Comparison of ENCODE assay signal across 12 cellular contexts in the genomic region with DNA sequence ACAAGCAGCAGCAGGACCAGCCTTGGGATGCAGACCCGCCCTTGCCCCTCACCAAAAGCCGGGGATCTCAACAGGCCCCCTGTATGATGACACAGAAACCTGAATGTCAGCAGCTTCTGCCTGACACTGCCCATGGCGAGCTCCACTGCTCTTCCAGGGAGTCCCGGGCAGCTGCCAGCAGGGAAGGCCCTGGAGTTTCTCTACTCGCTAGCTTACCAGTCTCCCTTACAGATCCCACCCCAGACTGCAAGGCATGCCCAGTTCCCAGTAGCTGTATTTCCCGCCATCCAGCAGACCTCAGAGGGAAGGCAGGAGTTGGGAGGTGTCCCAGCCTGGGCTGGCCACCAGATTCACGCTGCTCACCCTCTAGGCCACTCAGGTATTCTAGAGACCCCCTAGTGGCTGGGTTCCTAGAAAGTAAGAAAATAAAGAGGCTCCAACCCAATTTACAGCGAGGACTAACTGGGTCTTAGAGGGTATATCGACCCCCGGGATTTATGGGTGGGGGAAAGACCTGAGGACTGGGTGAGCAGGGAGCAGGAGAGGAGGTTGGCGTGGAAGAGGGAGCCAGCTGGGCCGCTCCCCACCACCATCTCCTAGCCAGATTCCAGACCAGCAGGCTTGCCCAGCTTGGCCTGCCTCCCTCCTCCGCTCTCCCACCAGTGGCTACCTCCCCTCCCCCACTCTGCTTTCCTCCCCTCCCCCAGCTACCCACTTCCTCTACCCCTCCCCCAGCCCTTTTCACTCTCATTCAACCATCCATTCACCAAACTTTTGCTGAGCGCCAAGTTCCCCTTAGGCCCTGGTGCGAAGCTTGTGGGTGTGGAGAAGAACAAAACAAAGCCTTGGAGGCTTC. TPM values are rescaled to one million over a fixed set of nuclear protein-coding genes. Genes with fewer than 3 reads are reported as not detected.
DNase-seq lines count a peak whose midpoint lies in the region; ATAC-seq and TF ChIP-seq lines count a peak whose summit lies in the region.
"Had no signal": no experiment of that assay in that cellular context is flagged by ENCODE, and none has a peak within 500 bp of the region (broad histone marks: within the 10 kb centered on the region; RNA-seq: fewer than 3 reads in every experiment).

No MANE protein-coding gene starts in this region.

- TF ChIP-seq EP300 in esophagus muscularis mucosa (IDR thresholded peaks at IDR 0.05): no peak

- no peak for TF ChIP-seq RAD21 in IMR-90 (IDR thresholded peaks at IDR 0.05; ENCODE audit: low read length)

- H3K9me1 ChIP-seq in IMR-90 (ENCODE audit: insufficient read depth, low read length): peaks cover 17% of the 10 kb centered on the region

- no peak overlapping the region for H2AK9ac ChIP-seq in IMR-90 (replicated peaks; ENCODE audit: low read depth, low read length, poor library complexity)

- H4K5ac ChIP-seq in IMR-90 (ENCODE audit: low read depth, low read length): no peak overlapping the region

- H3K4me3 Mint-ChIP-seq in activated B cell treated with CpG ODN at 0.5 μM for 24 hours: peak overlapping the region; percentile 52
- H3K4me3 Mint-ChIP-seq in nephron: no peak overlapping the region
- H3K4me3 Mint-ChIP-seq: activated T-cell treated with anti-CD3 and anti-CD28 coated beads, Interleukin-2, amount 50 U/mL, for 4 hours; T-cell had no signal

- H3K4me3 ChIP-seq in IMR-90 (ENCODE audit: insufficient read depth, low read depth, low read length) (no peak overlapping the region), esophagus muscularis mucosa (no peak overlapping the region)
- H3K4me3 ChIP-seq: stomach had no signal

- no peak overlapping the region for H3K27ac ChIP-seq in IMR-90 (ENCODE audit: insufficient read depth, low read length)
- no peak overlapping the region for H3K27ac ChIP-seq in esophagus muscularis mucosa (replicated peaks in 1 of 4)
- H3K27ac ChIP-seq: stomach had no signal

- POLR2A ChIA-PET in IMR-90 (lab: Charles Lee; ENCODE audit: unreplicated experiment): no interaction called here
- POLR2A ChIA-PET in activated B cell treated with CpG ODN at 0.5 μM for 24 hours (lab: Charles Lee): interaction anchor here (0.6 to 7.5 kb wide), 9 partner anchors 11 to 69 kb away, joined by 3 to 297 read pairs (median 4); a partner anchor contains a TSS

- no peak overlapping the region for H3K4me2 ChIP-seq in IMR-90 (ENCODE audit: low read depth, low read length)

- no peak for DNase-seq in IMR-90
- DNase-seq in activated B cell treated with CpG ODN at 0.5 μM for 24 hours: no peak
- no peak for DNase-seq in esophagus muscularis mucosa (ENCODE audit: extremely low spot score)
- no peak for DNase-seq in GOT3 (lab: John Stamatoyannopoulos, UW)
- no peak for DNase-seq in NOMO-1 treated with DMSO at 0.1 percent for 48 hours (lab: John Stamatoyannopoulos, UW; ENCODE audit: unreplicated experiment)
- DNase-seq: activated T-cell treated with anti-CD3 and anti-CD28 coated beads, Interleukin-2, amount 50 U/mL, for 4 hours; GF-D8; stomach; T-cell had no signal

- H4K91ac ChIP-seq in IMR-90 (ENCODE audit: insufficient read depth, low read depth, low read length): no peak overlapping the region

- no peaks in the 10 kb centered on the region for H3K27me3 ChIP-seq in IMR-90 (ENCODE audit: control insufficient read depth, insufficient read depth, low read length)
- no peaks in the 10 kb centered on the region for H3K27me3 ChIP-seq in esophagus muscularis mucosa
- H3K27me3 ChIP-seq: stomach had no signal

- no CpG with 5 or more reads among the region's 15 CpGs for WGBS in IMR-90 (ENCODE audit: extremely low coverage in 2 of 2, insufficient read length in 1 of 2), 2 experiments
- WGBS in esophagus muscularis mucosa: 87% methylated on average over 14 of the region's 15 CpGs

- H3K9me3 Mint-ChIP-seq in activated B cell treated with CpG ODN at 0.5 μM for 24 hours: no peaks in the 10 kb centered on the region
- no peaks in the 10 kb centered on the region for H3K9me3 Mint-ChIP-seq in nephron
- H3K9me3 Mint-ChIP-seq: activated T-cell treated with anti-CD3 and anti-CD28 coated beads, Interleukin-2, amount 50 U/mL, for 4 hours; T-cell had no signal

- no peak overlapping the region for H4K8ac ChIP-seq in IMR-90 (ENCODE audit: low read depth in 2 of 2, low read length in 2 of 2)

- TF ChIP-seq POLR2A in IMR-90 (IDR thresholded peaks at IDR 0.05; ENCODE audit: low read depth, low read length) (no peak), esophagus muscularis mucosa (IDR thresholded peaks at IDR 0.05; ENCODE audit: low read depth) (no peak)

- H3K27ac Mint-ChIP-seq in activated B cell treated with CpG ODN at 0.5 μM for 24 hours: peak overlapping the region; percentile 82
- H3K27ac Mint-ChIP-seq in nephron: peak overlapping the region in 2 of 3 experiments; percentile 37 to 60
- H3K27ac Mint-ChIP-seq: T-cell had no signal

- peaks cover 0 to 8% of the 10 kb centered on the region in 2 experiments; a peak in 1 of 4 replicates for H3K79me1 ChIP-seq in IMR-90 (ENCODE audit: low read depth in 1 of 2, low read length in 2 of 2)

- H3K4me1 Mint-ChIP-seq in activated B cell treated with CpG ODN at 0.5 μM for 24 hours (peaks cover 63% of the 10 kb centered on the region), nephron (peaks cover 6% of the 10 kb centered on the region)

- no peak overlapping the region for H2BK5ac ChIP-seq in IMR-90 (ENCODE audit: low read depth, low read length, poor library complexity, severe bottlenecking)

- no TSS peak for BruUV-seq in IMR-90 (replicated peaks; lab: Mats Ljungman, UMichigan)

- intact Hi-C loops in IMR-90 (cut with micrococcal nuclease) (no loop called here), activated B cell treated with CpG ODN at 0.5 μM for 24 hours (cut with micrococcal nuclease) (loop anchor here (1.0 kb wide), 1 partner anchor 31 kb away; no protein-coding TSS in a partner anchor), esophagus muscularis mucosa (cut with DNase I) (no loop called here)

- no peaks in the 10 kb centered on the region for H3K27me3 Mint-ChIP-seq in activated B cell treated with CpG ODN at 0.5 μM for 24 hours
- no peaks in the 10 kb centered on the region for H3K27me3 Mint-ChIP-seq in nephron (ENCODE audit: low read depth)
- H3K27me3 Mint-ChIP-seq: T-cell had no signal

- in situ Hi-C loops in IMR-90 (cut with MboI; ENCODE audit: low sequenced_read_pairs): no loop called here

- H2BK20ac ChIP-seq in IMR-90 (ENCODE audit: low read depth, low read length): peak overlapping the region; percentile 44; the same call in 1 of the 2 replicates

- peak overlapping the region; percentile 86; the same call in 1 of the 2 replicates for H2AK5ac ChIP-seq in IMR-90 (ENCODE audit: low read depth, low read length)

- peak overlapping the region; percentile 35 for H3K9ac ChIP-seq in ES-I3 (ENCODE audit: low read depth, low read length)
- no peak overlapping the region for H3K9ac ChIP-seq in IMR-90 (ENCODE audit: low read depth, low read length)

- H3K9me3 ChIP-seq in ES-I3 (ENCODE audit: control insufficient read depth, insufficient read depth, low read length) (no peaks in the 10 kb centered on the region), IMR-90 (ENCODE audit: control insufficient read depth, insufficient read depth, low read length) (no peaks in the 10 kb centered on the region), esophagus muscularis mucosa (no peaks in the 10 kb centered on the region)
- H3K9me3 ChIP-seq: stomach had no signal

- H2BK15ac ChIP-seq in IMR-90 (ENCODE audit: low read depth, low read length): peak overlapping the region; percentile 65; the same call in 1 of the 3 replicates

- CTCF ChIA-PET in IMR-90 (lab: Yijun Ruan, JAX): no interaction called here
- CTCF ChIA-PET in activated B cell treated with CpG ODN at 0.5 μM for 24 hours (lab: Charles Lee): interaction anchor here (0.6 to 2.5 kb wide), 4 partner anchors 21 to 38 kb away, joined by 3 to 7 read pairs (median 3); a partner anchor contains a TSS

- dilution Hi-C loops in IMR-90 (cut with HindIII; ENCODE audit: low sequenced_read_pairs, unreplicated experiment): no loop called here

- H3K36me3 Mint-ChIP-seq in activated B cell treated with CpG ODN at 0.5 μM for 24 hours (ENCODE audit: low read depth): no peaks in the 10 kb centered on the region
- no peaks in the 10 kb centered on the region for H3K36me3 Mint-ChIP-seq in nephron (ENCODE audit: low read depth)
- H3K36me3 Mint-ChIP-seq: T-cell had no signal

- peak overlapping the region; percentile 39; the same call in 1 of the 2 replicates for H3K4ac ChIP-seq in IMR-90 (ENCODE audit: low read depth, low read length)

- H3K36me3 ChIP-seq in ES-I3 (ENCODE audit: insufficient read depth, low read length) (no peaks in the 10 kb centered on the region), IMR-90 (ENCODE audit: control insufficient read depth, insufficient read depth, low read length) (no peaks in the 10 kb centered on the region), esophagus muscularis mucosa (no peaks in the 10 kb centered on the region)
- H3K36me3 ChIP-seq: stomach had no signal

- no peaks in the 10 kb centered on the region for H4K20me1 ChIP-seq in IMR-90 (ENCODE audit: insufficient read depth, low read length)

- H3K14ac ChIP-seq in IMR-90 (replicated peaks; ENCODE audit: low read depth, low read length): no peak overlapping the region

- ATAC-seq in IMR-90 (ENCODE audit: low read depth) (no peak), activated B cell treated with CpG ODN at 0.5 μM for 24 hours (ENCODE audit: low read depth) (peak; percentile 7), GM21737 (IDR thresholded peaks at IDR 0.05; ENCODE audit: unreplicated experiment) (no peak)
- ATAC-seq: activated T-cell treated with anti-CD3 and anti-CD28 coated beads, Interleukin-2, amount 50 U/mL, for 4 hours; T-cell had no signal

- TF ChIP-seq CTCF in IMR-90 (conservative IDR thresholded peaks at IDR 0.05; ENCODE audit: low read depth, low read length): no peak
- no peak for TF ChIP-seq CTCF in activated B cell treated with CpG ODN at 0.5 μM for 24 hours (IDR thresholded peaks at IDR 0.05)
- TF ChIP-seq CTCF in nephron (IDR thresholded peaks at IDR 0.05; ENCODE audit: unreplicated experiment in 3 of 3): no peak
- no peak for TF ChIP-seq CTCF in esophagus muscularis mucosa (IDR thresholded peaks at IDR 0.05)

- no peak overlapping the region for H3K23ac ChIP-seq in IMR-90 (ENCODE audit: low read depth, low read length)

- H3K18ac ChIP-seq in IMR-90 (ENCODE audit: low read depth, low read length): no peak overlapping the region

- H3K56ac ChIP-seq in IMR-90 (ENCODE audit: extremely low read depth, insufficient read depth, low read length): no peak overlapping the region

- no peak overlapping the region for H2AFZ ChIP-seq in IMR-90 (replicated peaks; ENCODE audit: low read length, poor library complexity)

- peak overlapping the region; percentile 38 for H2BK120ac ChIP-seq in IMR-90 (ENCODE audit: low read depth, low read length)

- H3K4me1 ChIP-seq in ES-I3 (ENCODE audit: insufficient read depth, low read length): peaks cover 37% of the 10 kb centered on the region
- peaks cover 18% of the 10 kb centered on the region for H3K4me1 ChIP-seq in IMR-90 (ENCODE audit: control insufficient read depth, insufficient read depth, low read length)
- peaks cover 9 to 18% (median 15%) of the 10 kb centered on the region in 4 donors for H3K4me1 ChIP-seq in esophagus muscularis mucosa

RNA-seq across cellular contexts. Expression of a gene that starts 9.7 kb away (rescaled TPM):
- total RNA-seq in IMR-90 (2012; rRNA removed) (101 and 129 TPM in 2 replicates), activated B cell treated with CpG ODN at 0.5 μM for 24 hours (186 and 188 TPM in 2 replicates), esophagus muscularis mucosa (10 to 100 TPM in 3 of 4 donors, 1 to 10 TPM in 1; 8.3 to 27.2 (median 17.5) TPM)
- 589 and 652 TPM in 2 replicates for polyA plus RNA-seq in IMR-90 (2012; rRNA removed)
- polyA plus RNA-seq in IMR-90 (2012; cell fraction: cytosol; rRNA removed): 380 and 646 TPM in 2 replicates
- polyA plus RNA-seq in IMR-90 (2012; cell fraction: nucleus; rRNA removed; ENCODE audit: low replicate concordance): 226 and 344 TPM in 2 replicates

RNA-seq across cellular contexts. Expression of a gene that starts 21.8 kb away (rescaled TPM):
- 8.1 and 8.4 TPM in 2 replicates for total RNA-seq in IMR-90 (2012; rRNA removed)
- polyA plus RNA-seq in IMR-90 (2012; rRNA removed): 25.6 and 28.9 TPM in 2 replicates
- 27.3 and 43.9 TPM in 2 replicates for polyA plus RNA-seq in IMR-90 (2012; cell fraction: cytosol; rRNA removed)
- 16.8 and 47.4 TPM in 2 replicates for polyA plus RNA-seq in IMR-90 (2012; cell fraction: nucleus; rRNA removed; ENCODE audit: low replicate concordance)
- 25.8 and 27.7 TPM in 2 replicates for total RNA-seq in activated B cell treated with CpG ODN at 0.5 μM for 24 hours
- 10 to 100 TPM; 21.2 to 26.3 (median 23.4) TPM for total RNA-seq in esophagus muscularis mucosa
